Comparison of ENCODE assay signal across 1 cellular context in the genomic region with DNA sequence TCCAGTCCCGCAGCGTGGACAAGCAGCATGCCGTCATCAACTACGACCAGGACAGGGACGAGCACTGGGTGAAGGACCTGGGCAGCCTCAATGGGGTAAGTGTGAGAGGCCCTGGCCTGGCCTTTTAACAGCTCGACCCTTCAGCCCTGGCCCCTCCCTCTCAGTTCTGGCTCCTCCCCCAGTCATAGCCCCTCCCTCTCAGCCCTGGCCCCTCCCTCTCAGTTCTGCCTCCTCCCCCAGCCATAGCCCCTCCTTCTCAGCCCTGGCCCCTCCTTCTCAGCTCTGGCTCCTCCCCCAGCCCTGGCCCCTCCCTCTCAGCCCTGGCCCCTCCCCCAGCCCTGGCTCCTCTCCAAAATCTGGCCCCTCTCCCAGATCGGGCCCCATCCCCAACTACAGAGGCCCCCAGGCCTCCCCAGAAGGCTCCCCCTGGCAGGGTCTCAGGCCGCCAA.
TF ChIP-seq lines count a peak whose summit lies in the region.

No MANE protein-coding gene starts in this region.

TF ChIP-seq in GM12878, 131 proteins besides CTCF, POLR2A, EP300 and RAD21 (continued from another document):
- TF ChIP-seq, protein P1, sequence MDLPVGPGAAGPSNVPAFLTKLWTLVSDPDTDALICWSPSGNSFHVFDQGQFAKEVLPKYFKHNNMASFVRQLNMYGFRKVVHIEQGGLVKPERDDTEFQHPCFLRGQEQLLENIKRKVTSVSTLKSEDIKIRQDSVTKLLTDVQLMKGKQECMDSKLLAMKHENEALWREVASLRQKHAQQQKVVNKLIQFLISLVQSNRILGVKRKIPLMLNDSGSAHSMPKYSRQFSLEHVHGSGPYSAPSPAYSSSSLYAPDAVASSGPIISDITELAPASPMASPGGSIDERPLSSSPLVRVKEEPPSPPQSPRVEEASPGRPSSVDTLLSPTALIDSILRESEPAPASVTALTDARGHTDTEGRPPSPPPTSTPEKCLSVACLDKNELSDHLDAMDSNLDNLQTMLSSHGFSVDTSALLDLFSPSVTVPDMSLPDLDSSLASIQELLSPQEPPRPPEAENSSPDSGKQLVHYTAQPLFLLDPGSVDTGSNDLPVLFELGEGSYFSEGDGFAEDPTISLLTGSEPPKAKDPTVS (IDR thresholded peaks at IDR 0.05; ENCODE audit: low read depth, low read length): no peak
- TF ChIP-seq, protein P2, sequence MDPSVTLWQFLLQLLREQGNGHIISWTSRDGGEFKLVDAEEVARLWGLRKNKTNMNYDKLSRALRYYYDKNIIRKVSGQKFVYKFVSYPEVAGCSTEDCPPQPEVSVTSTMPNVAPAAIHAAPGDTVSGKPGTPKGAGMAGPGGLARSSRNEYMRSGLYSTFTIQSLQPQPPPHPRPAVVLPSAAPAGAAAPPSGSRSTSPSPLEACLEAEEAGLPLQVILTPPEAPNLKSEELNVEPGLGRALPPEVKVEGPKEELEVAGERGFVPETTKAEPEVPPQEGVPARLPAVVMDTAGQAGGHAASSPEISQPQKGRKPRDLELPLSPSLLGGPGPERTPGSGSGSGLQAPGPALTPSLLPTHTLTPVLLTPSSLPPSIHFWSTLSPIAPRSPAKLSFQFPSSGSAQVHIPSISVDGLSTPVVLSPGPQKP (IDR thresholded peaks at IDR 0.05; ENCODE audit: low read depth, low read length): no peak
- no peak for TF ChIP-seq POU2F2 (IDR thresholded peaks at IDR 0.05; ENCODE audit: borderline replicate concordance, low read depth, low read length)
- TF ChIP-seq, protein P3, sequence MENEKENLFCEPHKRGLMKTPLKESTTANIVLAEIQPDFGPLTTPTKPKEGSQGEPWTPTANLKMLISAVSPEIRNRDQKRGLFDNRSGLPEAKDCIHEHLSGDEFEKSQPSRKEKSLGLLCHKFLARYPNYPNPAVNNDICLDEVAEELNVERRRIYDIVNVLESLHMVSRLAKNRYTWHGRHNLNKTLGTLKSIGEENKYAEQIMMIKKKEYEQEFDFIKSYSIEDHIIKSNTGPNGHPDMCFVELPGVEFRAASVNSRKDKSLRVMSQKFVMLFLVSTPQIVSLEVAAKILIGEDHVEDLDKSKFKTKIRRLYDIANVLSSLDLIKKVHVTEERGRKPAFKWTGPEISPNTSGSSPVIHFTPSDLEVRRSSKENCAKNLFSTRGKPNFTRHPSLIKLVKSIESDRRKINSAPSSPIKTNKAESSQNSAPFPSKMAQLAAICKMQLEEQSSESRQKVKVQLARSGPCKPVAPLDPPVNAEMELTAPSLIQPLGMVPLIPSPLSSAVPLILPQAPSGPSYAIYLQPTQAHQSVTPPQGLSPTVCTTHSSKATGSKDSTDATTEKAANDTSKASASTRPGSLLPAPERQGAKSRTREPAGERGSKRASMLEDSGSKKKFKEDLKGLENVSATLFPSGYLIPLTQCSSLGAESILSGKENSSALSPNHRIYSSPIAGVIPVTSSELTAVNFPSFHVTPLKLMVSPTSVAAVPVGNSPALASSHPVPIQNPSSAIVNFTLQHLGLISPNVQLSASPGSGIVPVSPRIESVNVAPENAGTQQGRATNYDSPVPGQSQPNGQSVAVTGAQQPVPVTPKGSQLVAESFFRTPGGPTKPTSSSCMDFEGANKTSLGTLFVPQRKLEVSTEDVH (IDR thresholded peaks at IDR 0.05; ENCODE audit: low read depth, partially characterized antibody): no peak
- no peak for TF ChIP-seq TARDBP (IDR thresholded peaks at IDR 0.05; ENCODE audit: borderline replicate concordance)
- TF ChIP-seq ESRRA (IDR thresholded peaks at IDR 0.05; ENCODE audit: low read length): no peak
- no peak for TF ChIP-seq BMI1 (IDR thresholded peaks at IDR 0.05; ENCODE audit: borderline replicate concordance)
- TF ChIP-seq MEF2B (IDR thresholded peaks at IDR 0.05; ENCODE audit: partially characterized antibody, poor library complexity, severe bottlenecking): no peak
- TF ChIP-seq, protein P4, sequence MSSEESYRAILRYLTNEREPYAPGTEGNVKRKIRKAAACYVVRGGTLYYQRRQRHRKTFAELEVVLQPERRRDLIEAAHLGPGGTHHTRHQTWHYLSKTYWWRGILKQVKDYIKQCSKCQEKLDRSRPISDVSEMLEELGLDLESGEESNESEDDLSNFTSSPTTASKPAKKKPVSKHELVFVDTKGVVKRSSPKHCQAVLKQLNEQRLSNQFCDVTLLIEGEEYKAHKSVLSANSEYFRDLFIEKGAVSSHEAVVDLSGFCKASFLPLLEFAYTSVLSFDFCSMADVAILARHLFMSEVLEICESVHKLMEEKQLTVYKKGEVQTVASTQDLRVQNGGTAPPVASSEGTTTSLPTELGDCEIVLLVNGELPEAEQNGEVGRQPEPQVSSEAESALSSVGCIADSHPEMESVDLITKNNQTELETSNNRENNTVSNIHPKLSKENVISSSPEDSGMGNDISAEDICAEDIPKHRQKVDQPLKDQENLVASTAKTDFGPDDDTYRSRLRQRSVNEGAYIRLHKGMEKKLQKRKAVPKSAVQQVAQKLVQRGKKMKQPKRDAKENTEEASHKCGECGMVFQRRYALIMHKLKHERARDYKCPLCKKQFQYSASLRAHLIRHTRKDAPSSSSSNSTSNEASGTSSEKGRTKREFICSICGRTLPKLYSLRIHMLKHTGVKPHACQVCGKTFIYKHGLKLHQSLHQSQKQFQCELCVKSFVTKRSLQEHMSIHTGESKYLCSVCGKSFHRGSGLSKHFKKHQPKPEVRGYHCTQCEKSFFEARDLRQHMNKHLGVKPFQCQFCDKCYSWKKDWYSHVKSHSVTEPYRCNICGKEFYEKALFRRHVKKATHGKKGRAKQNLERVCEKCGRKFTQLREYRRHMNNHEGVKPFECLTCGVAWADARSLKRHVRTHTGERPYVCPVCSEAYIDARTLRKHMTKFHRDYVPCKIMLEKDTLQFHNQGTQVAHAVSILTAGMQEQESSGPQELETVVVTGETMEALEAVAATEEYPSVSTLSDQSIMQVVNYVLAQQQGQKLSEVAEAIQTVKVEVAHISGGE (CRISPR knock-in tag; IDR thresholded peaks at IDR 0.05): no peak
- TF ChIP-seq BRCA1 (IDR thresholded peaks at IDR 0.05; ENCODE audit: low read depth, low read length): no peak
- no peak for TF ChIP-seq NFYA (IDR thresholded peaks at IDR 0.05; ENCODE audit: borderline replicate concordance, low read depth, low read length)
- TF ChIP-seq RELA (IDR thresholded peaks at IDR 0.05; ENCODE audit: borderline replicate concordance, partially characterized antibody): no peak
